1 cellular context compared by ENCODE assay signal in genomic region chr6:129748901-129749748, GRCh38.
TF ChIP-seq lines count a peak whose summit lies in the region.

No MANE protein-coding gene starts in this region.

TF ChIP-seq in GM12878, 131 proteins besides CTCF, POLR2A, EP300 and RAD21 (continues in another document):
- TF ChIP-seq GATAD2B (conservative IDR thresholded peaks at IDR 0.05; ENCODE audit: low read depth) (0 out of 2 replicates have a peak, but pooled peaks have one; percentile 22), BCL3 (IDR thresholded peaks at IDR 0.05; ENCODE audit: borderline replicate concordance, insufficient read depth, low read depth, low read length, poor library complexity, severe bottlenecking) (no peak), JUNB (IDR thresholded peaks at IDR 0.05) (no peak), ZNF217 (IDR thresholded peaks at IDR 0.05) (0 out of 2 replicates have a peak, but pooled peaks have one; percentile 34), RUNX3 (IDR thresholded peaks at IDR 0.05; ENCODE audit: low read length) (peak; percentile 82), ATF3 (IDR thresholded peaks at IDR 0.05; ENCODE audit: borderline replicate concordance, extremely low read depth, low read depth, low read length) (no peak), ATF2 (IDR thresholded peaks at IDR 0.05; ENCODE audit: low read length) (no peak; the same call in 1 of the 2 replicates), IKZF2 (IDR thresholded peaks at IDR 0.05) (peak; percentile 80 to 87), NFIC (IDR thresholded peaks at IDR 0.05; ENCODE audit: low read depth, low read length) (peak; percentile 8), CREB1 (IDR thresholded peaks at IDR 0.05; ENCODE audit: low read depth) (no peak), SMAD5 (IDR thresholded peaks at IDR 0.05; ENCODE audit: low read depth) (no peak), BACH1 (IDR thresholded peaks at IDR 0.05; ENCODE audit: borderline replicate concordance) (peak; percentile 32; the same call in 1 of the 2 replicates), IRF5 (IDR thresholded peaks at IDR 0.05; ENCODE audit: borderline replicate concordance) (no peak), IKZF1 (conservative IDR thresholded peaks at IDR 0.05) (peak; percentile 58), RFX5 (IDR thresholded peaks at IDR 0.05; ENCODE audit: low read depth, low read length) (no peak), NFXL1 (IDR thresholded peaks at IDR 0.05; ENCODE audit: borderline replicate concordance) (no peak), CHD1 (IDR thresholded peaks at IDR 0.05; ENCODE audit: low read depth, low read length) (no peak), NR2C1 (IDR thresholded peaks at IDR 0.05) (peak; percentile 87), TBL1XR1 (IDR thresholded peaks at IDR 0.05; ENCODE audit: low read depth, low read length) (no peak), ASH2L (IDR thresholded peaks at IDR 0.05; ENCODE audit: borderline replicate concordance, low read depth) (0 out of 2 replicates have a peak, but pooled peaks have one; percentile 44), MLLT1 (IDR thresholded peaks at IDR 0.05) (no peak), BHLHE40 (IDR thresholded peaks at IDR 0.05; ENCODE audit: borderline replicate concordance in 1 of 2, low read depth in 2 of 2, low read length in 1 of 2) (peak; percentile 35 to 38; a peak in 1 of 4 replicates), SREBF1 (IDR thresholded peaks at IDR 0.05; ENCODE audit: low read length) (no peak), FOXM1 (IDR thresholded peaks at IDR 0.05; ENCODE audit: low read depth, low read length) (0 out of 2 replicates have a peak, but pooled peaks have one; percentile 21), CUX1 (IDR thresholded peaks at IDR 0.05; ENCODE audit: insufficient replicate concordance, low read depth, low read length) (peak; percentile 25), CHD2 (IDR thresholded peaks at IDR 0.05; ENCODE audit: borderline replicate concordance, low read depth, low read length) (peak; percentile 53; the same call in 1 of the 2 replicates), ZNF24 (IDR thresholded peaks at IDR 0.05) (no peak), SKIL (IDR thresholded peaks at IDR 0.05; ENCODE audit: low read depth, poor library complexity, severe bottlenecking) (no peak), E2F4 (IDR thresholded peaks at IDR 0.05; ENCODE audit: low read depth, low read length) (no peak), ZNF687 (IDR thresholded peaks at IDR 0.05) (peak; percentile 81), PAX8 (IDR thresholded peaks at IDR 0.05) (no peak), SMARCA5 (IDR thresholded peaks at IDR 0.05) (peak; percentile 37), DPF2 (IDR thresholded peaks at IDR 0.05) (peak; percentile 58; the same call in 1 of the 2 replicates), NR2F1 (conservative IDR thresholded peaks at IDR 0.05) (peak; percentile 95), ZBTB4 (CRISPR knock-in tag; IDR thresholded peaks at IDR 0.05) (no peak)
